ENCODE assay signal across 10 cellular contexts in genomic region chrX:68842781-68843581, GRCh38. TPM values are rescaled to one million over a fixed set of nuclear protein-coding genes. Genes with fewer than 3 reads are reported as not detected.
DNase-seq lines count a peak whose midpoint lies in the region; ATAC-seq, FAIRE-seq and TF ChIP-seq lines count a peak whose summit lies in the region.
"Had no signal": no experiment of that assay in that cellular context is flagged by ENCODE, and none has a peak within 500 bp of the region (broad histone marks: within the 10 kb centered on the region; RNA-seq: fewer than 3 reads in every experiment).

No MANE protein-coding gene starts in this region.

- no peaks in the 10 kb centered on the region for H3K36me3 ChIP-seq in breast epithelium
- H3K36me3 ChIP-seq in bronchial epithelial cell (ENCODE audit: control insufficient read depth, insufficient read depth, low read length) = peaks cover 4% of the 10 kb centered on the region
- H3K36me3 ChIP-seq in HepG2 (replicated peaks in 1 of 2; ENCODE audit: control insufficient read depth in 1 of 2, insufficient read depth in 2 of 2, low read length in 2 of 2) = peaks cover 0 to 1% of the 10 kb centered on the region in 2 experiments; a peak in 1 of 5 replicates
- H3K36me3 ChIP-seq in upper lobe of right lung = no peaks in the 10 kb centered on the region
- peaks cover 0 to 30% (median 6%) of the 10 kb centered on the region in 6 donors for H3K36me3 ChIP-seq in spleen
- no peaks in the 10 kb centered on the region for H3K36me3 ChIP-seq in endodermal cell (ENCODE audit: control insufficient read depth, insufficient read depth, low read length)

- POLR2A ChIA-PET in MCF 10A (lab: Yijun Ruan, JAX) (interaction anchor here (0.6 to 2.2 kb wide), 6 partner anchors 9 to 189 kb away, joined by 3 to 15 read pairs (median 4); no protein-coding TSS in a partner anchor), HepG2 (lab: Yijun Ruan, JAX) (no interaction called here)

- H3K4me3 ChIP-seq in breast epithelium (no peak overlapping the region), bronchial epithelial cell (ENCODE audit: low read depth, low read length) (no peak overlapping the region), HepG2 (replicated peaks in 1 of 3; ENCODE audit: insufficient read depth in 1 of 3, low read depth in 2 of 3, low read length in 3 of 3) (no peak overlapping the region), upper lobe of right lung (no peak overlapping the region), spleen (no peak overlapping the region), endodermal cell (ENCODE audit: low read length) (no peak overlapping the region)
- H3K4me3 ChIP-seq: smooth muscle cell had no signal

- H3K27me3 ChIP-seq in breast epithelium (peaks cover 0 to 75% of the 10 kb centered on the region in 2 donors), bronchial epithelial cell (ENCODE audit: control insufficient read depth, insufficient read depth, low read length) (no peaks in the 10 kb centered on the region), HepG2 (ENCODE audit: control insufficient read depth in 1 of 2, insufficient read depth in 2 of 2, low read length in 2 of 2) (no peaks in the 10 kb centered on the region), upper lobe of right lung (no peaks in the 10 kb centered on the region), spleen (replicated peaks in 1 of 7) (no peaks in the 10 kb centered on the region), endodermal cell (ENCODE audit: control insufficient read depth, insufficient read depth, low read length, poor library complexity, severe bottlenecking) (no peaks in the 10 kb centered on the region)

- no peak for TF ChIP-seq EP300 in HepG2 (IDR thresholded peaks at IDR 0.05; ENCODE audit: low read depth in 2 of 2, low read length in 2 of 2)
- TF ChIP-seq EP300 in HepG2 (CRISPR knock-in tag; IDR thresholded peaks at IDR 0.05; ENCODE audit: borderline replicate concordance) = no peak

- H3K4me2 ChIP-seq in HepG2 (ENCODE audit: low read depth, low read length) = no peak overlapping the region
- H3K4me2 ChIP-seq: smooth muscle cell had no signal

- DNase-seq in MCF 10A (ENCODE audit: unreplicated experiment) (peak; percentile 57), breast epithelium (ENCODE audit: low spot score in 2 of 2) (no peak), bronchial epithelial cell (ENCODE audit: low read depth) (peak; percentile 46), HepG2 (ENCODE audit: low spot score) (no peak), upper lobe of right lung (peak; percentile 66), spleen (no peak), endodermal cell (no peak)
- DNase-seq: kidney glomerular epithelial cell had no signal

- H3K9me3 ChIP-seq in breast epithelium = no peaks in the 10 kb centered on the region
- no peaks in the 10 kb centered on the region for H3K9me3 ChIP-seq in HepG2 (ENCODE audit: low read length)
- no peaks in the 10 kb centered on the region for H3K9me3 ChIP-seq in upper lobe of right lung
- H3K9me3 ChIP-seq in spleen = no peaks in the 10 kb centered on the region
- H3K9me3 ChIP-seq in endodermal cell (ENCODE audit: control insufficient read depth, low read length) = no peaks in the 10 kb centered on the region

- H2AFZ ChIP-seq in HepG2 (ENCODE audit: low read length) = no peak overlapping the region

- WGBS in HepG2 (ENCODE audit: low lambda C conversion rate) = 78% methylated on average over 6 of the region's 12 CpGs
- 38 to 62% (median 40%) methylated on average over 9 to 12 of the region's 12 CpGs for WGBS in spleen, 5 donors
- 93 to 100% methylated on average over 1 to 10 of the region's 12 CpGs for WGBS in endodermal cell (ENCODE audit: insufficient coverage in 1 of 2, insufficient read length in 1 of 2), 2 experiments

- ATAC-seq in HepG2 (peak; percentile 76), upper lobe of right lung (peak; percentile 88), HG03565 (IDR thresholded peaks at IDR 0.05; ENCODE audit: unreplicated experiment) (no peak)

- TF ChIP-seq CTCF in MCF 10A (IDR thresholded peaks at IDR 0.05; ENCODE audit: unreplicated experiment) (no peak), breast epithelium (IDR thresholded peaks at IDR 0.05) (no peak), bronchial epithelial cell (IDR thresholded peaks at IDR 0.05; ENCODE audit: insufficient read depth, low read length, severe bottlenecking) (no peak), HepG2 (CRISPR knock-in tag; IDR thresholded peaks at IDR 0.05) (no peak), upper lobe of right lung (IDR thresholded peaks at IDR 0.05) (no peak), spleen (IDR thresholded peaks at IDR 0.05 in 8 of 11, conservative IDR thresholded peaks at IDR 0.05 in 3 of 11) (no peak), endodermal cell (conservative IDR thresholded peaks at IDR 0.05) (no peak)

- TF ChIP-seq POLR2A in breast epithelium (IDR thresholded peaks at IDR 0.05) (no peak), HepG2 (IDR thresholded peaks at IDR 0.05; ENCODE audit: insufficient read depth in 1 of 2, low read depth in 2 of 2, low read length in 2 of 2) (no peak), spleen (IDR thresholded peaks at IDR 0.05) (no peak)

- no peak overlapping the region for H3K9ac ChIP-seq in HepG2 (ENCODE audit: insufficient read depth, low read depth, low read length)
- H3K9ac ChIP-seq in endodermal cell (ENCODE audit: extremely low read depth, low read length, poor library complexity, severe bottlenecking) = no peak overlapping the region

- no peak for FAIRE-seq in bronchial epithelial cell (lab: Jason Lieb, UNC)
- no peak for FAIRE-seq in HepG2 (lab: Jason Lieb, UNC)

- no peaks in the 10 kb centered on the region for H3K79me2 ChIP-seq in HepG2 (ENCODE audit: insufficient read depth, low read length)

- in situ Hi-C loops in HepG2 (cut with HindIII; ENCODE audit: extremely low pct_ligation_motif_present, low pct_unique_long_range_greater_than_20kb) = no loop called here

- H4K20me1 ChIP-seq in HepG2 (ENCODE audit: insufficient read depth, low read length) = no peaks in the 10 kb centered on the region

- peaks cover 31% of the 10 kb centered on the region for H3K27me3 Mint-ChIP-seq in MCF 10A (ENCODE audit: insufficient read depth, unreplicated experiment)
- peaks cover 6% of the 10 kb centered on the region for H3K27me3 Mint-ChIP-seq in endodermal cell (ENCODE audit: insufficient read depth)

- BruUV-seq in MCF 10A (replicated peaks; lab: Mats Ljungman, UMichigan) (no TSS peak), HepG2 (replicated peaks; lab: Mats Ljungman, UMichigan) (no TSS peak)

- intact Hi-C loops in MCF 10A (cut with micrococcal nuclease) (no loop called here), breast epithelium (cut with DNase I; ENCODE audit: low total_unique reads) (no loop called here), HepG2 (cut with micrococcal nuclease; ENCODE audit: unreplicated experiment) (no loop called here), upper lobe of right lung (cut with DNase I) (no loop called here), spleen (cut with DNase I; ENCODE audit: low total_unique reads) (no loop called here)

- H3K36me3 Mint-ChIP-seq in MCF 10A (ENCODE audit: insufficient read depth, unreplicated experiment) (peaks cover 36% of the 10 kb centered on the region), endodermal cell (ENCODE audit: low read depth) (peaks cover 4% of the 10 kb centered on the region)

- H3K27ac Mint-ChIP-seq in MCF 10A (ENCODE audit: low read depth, unreplicated experiment) (no peak overlapping the region), endodermal cell (no peak overlapping the region)

- H3K4me3 Mint-ChIP-seq in MCF 10A (ENCODE audit: unreplicated experiment) = no peak overlapping the region
- no peak overlapping the region for H3K4me3 Mint-ChIP-seq in endodermal cell

- H3K27ac ChIP-seq in breast epithelium (peak overlapping the region in 1 of 2 donors; percentile 32), HepG2 (ENCODE audit: extremely low read length, insufficient read depth, low read length) (no peak overlapping the region), upper lobe of right lung (no peak overlapping the region), spleen (peak overlapping the region in 1 of 8 donors; percentile 13), endodermal cell (ENCODE audit: low read depth, low read length) (no peak overlapping the region)

- H3K4me1 ChIP-seq in breast epithelium = no peaks in the 10 kb centered on the region
- H3K4me1 ChIP-seq in HepG2 (ENCODE audit: insufficient read depth, low read length) = peaks cover 17% of the 10 kb centered on the region
- peaks cover 4% of the 10 kb centered on the region for H3K4me1 ChIP-seq in upper lobe of right lung
- peaks cover 0 to 29% (median 12%) of the 10 kb centered on the region in 6 donors for H3K4me1 ChIP-seq in spleen
- no peaks in the 10 kb centered on the region for H3K4me1 ChIP-seq in endodermal cell (ENCODE audit: control insufficient read depth, insufficient read depth, low read length)

- H3K4me1 Mint-ChIP-seq in MCF 10A (ENCODE audit: insufficient read depth, unreplicated experiment) = peaks cover 6% of the 10 kb centered on the region
- H3K4me1 Mint-ChIP-seq in endodermal cell = peaks cover 11% of the 10 kb centered on the region

- no peaks in the 10 kb centered on the region for H3K9me3 Mint-ChIP-seq in MCF 10A (ENCODE audit: unreplicated experiment)
- H3K9me3 Mint-ChIP-seq in endodermal cell = peaks cover 43% of the 10 kb centered on the region

- no peak for TF ChIP-seq RAD21 in HepG2 (CRISPR knock-in tag; IDR thresholded peaks at IDR 0.05)

- CTCF ChIA-PET in MCF 10A (lab: Yijun Ruan, JAX) (interaction anchor here (0.6 to 2.0 kb wide), 7 partner anchors 9 to 375 kb away, joined by 3 to 6 read pairs (median 3); partner anchors contain the start of gene EFNB1), HepG2 (lab: Yijun Ruan, JAX; ENCODE audit: low intra/inter-chr PET ratio, low total read pairs) (no interaction called here)

RNA-seq across cellular contexts. Expression of gene EFNB1, which starts 14.2 kb away (rescaled TPM):
- total RNA-seq in MCF 10A (2022) (38.9 and 42.9 TPM in 2 replicates), breast epithelium (10 to 100 TPM; 19.2 to 46.5 (median 41.4) TPM), bronchial epithelial cell (117 and 159 TPM in 2 replicates), HepG2 (2016; rRNA removed; fragmentation: Illumina TruSeq; extraction: Trizol) (2.9 and 4.1 TPM in 2 replicates), upper lobe of right lung (29.0 TPM), spleen (10 to 100 TPM; 22.0 to 48.7 (median 38.5) TPM), endodermal cell (10 to 100 TPM; 11.1 to 13.6 TPM)
- 0.18 and 0.30 TPM in 2 replicates for total RNA-seq in HepG2 (2016; cell fraction: cytosol; rRNA removed; fragmentation: Illumina TruSeq; extraction: Trizol; ENCODE audit: low read depth)
- total RNA-seq in HepG2 (2016; cell fraction: insoluble cytoplasmic fraction; rRNA removed; fragmentation: Illumina TruSeq; extraction: Trizol) = 2.9 and 4.4 TPM in 2 replicates
- total RNA-seq in HepG2 (2016; cell fraction: membrane; rRNA removed; fragmentation: Illumina TruSeq; extraction: Trizol) = 1.1 and 1.5 TPM in 2 replicates
- 2.9 and 3.3 TPM in 2 replicates for total RNA-seq in HepG2 (2016; cell fraction: nucleus; rRNA removed; fragmentation: Illumina TruSeq; extraction: Trizol)
- polyA plus RNA-seq in HepG2 (2011; rRNA removed) (4.0 and 4.8 TPM in 2 replicates), spleen (10 to 100 TPM in 1 of 3 donors, 1 to 10 TPM in 2; 4.8 to 15.3 (median 7.2) TPM)
- 4.1 and 5.7 TPM in 2 replicates for polyA plus RNA-seq in HepG2 (2011; cell fraction: cytosol; rRNA removed)
- 2.7 TPM in 2 replicates for polyA plus RNA-seq in HepG2 (2011; cell fraction: nucleus; rRNA removed)
- 2.0 and 2.2 TPM in 2 replicates for polyA plus RNA-seq in HepG2 (2012)
- 0.27 and 0.29 TPM in 2 replicates for polyA plus RNA-seq in HepG2 (2016; cell fraction: cytosol; fragmentation: Illumina TruSeq; extraction: Trizol; ENCODE audit: low read depth)
- 3.2 and 3.3 TPM in 2 replicates for polyA plus RNA-seq in HepG2 (2016; cell fraction: insoluble cytoplasmic fraction; fragmentation: Illumina TruSeq; extraction: Trizol; ENCODE audit: low read depth)
- polyA plus RNA-seq in HepG2 (2016; cell fraction: membrane; fragmentation: Illumina TruSeq; extraction: Trizol; ENCODE audit: low read depth) = 0.80 and 0.81 TPM in 2 replicates
- 4.7 and 5.3 TPM in 2 replicates for polyA plus RNA-seq in HepG2 (2016; cell fraction: nucleus; fragmentation: Illumina TruSeq; extraction: Trizol; ENCODE audit: insufficient read depth, low read depth)
- 4.5 and 5.5 TPM in 2 replicates for polyA minus RNA-seq in HepG2 (2011; rRNA and poly(A)+ RNA removed; ENCODE audit: low replicate concordance)
- 2.8 and 3.1 TPM in 2 replicates for polyA minus RNA-seq in HepG2 (2011; cell fraction: cytosol; rRNA and poly(A)+ RNA removed)
- polyA minus RNA-seq in HepG2 (2011; cell fraction: nucleus; rRNA and poly(A)+ RNA removed) = 0.90 and 1.5 TPM in 2 replicates
- polyA plus RNA-seq in endodermal cell (2013, experiment 1 of 2) = 71.6 TPM
- polyA plus RNA-seq in endodermal cell (2013, experiment 2 of 2) = 60.6 TPM

Comparison
In these comparisons a context has a peak if more than half of its experiments do, and no peak if none do; other contexts are left out.
1. DNase-seq: peak in MCF 10A (single experiment), bronchial epithelial cell (single experiment) and upper lobe of right lung (single experiment); none in breast epithelium (0 of 2), HepG2 (single experiment), spleen (single experiment) and endodermal cell (single experiment).